16 cellular contexts compared by ENCODE assay signal in genomic region chr17:4734857-4735475, GRCh38. TPM values are rescaled to one million over a fixed set of nuclear protein-coding genes. Genes with fewer than 3 reads are reported as not detected.
"Had no signal": no experiment of that assay in that cellular context is flagged by ENCODE, and none has a peak within 500 bp of the region (broad histone marks: within the 10 kb centered on the region; RNA-seq: fewer than 3 reads in every experiment).

No MANE protein-coding gene starts in this region.

- H3K4me3 Mint-ChIP-seq: activated CD8-positive, alpha-beta T cell treated with anti-CD3 and anti-CD28 coated beads for 36 hours; activated naive CD4-positive, alpha-beta T cell treated with anti-CD3 and anti-CD28 coated beads, Interleukin-2, amount 50 U/mL, for 24 hours; activated T-cell treated with anti-CD3 and anti-CD28 coated beads, Interleukin-2, amount 50 U/mL, for 4 hours; WTC11 had no signal

- H3K27ac Mint-ChIP-seq: activated CD8-positive, alpha-beta T cell treated with anti-CD3 and anti-CD28 coated beads for 36 hours; activated naive CD4-positive, alpha-beta T cell treated with anti-CD3 and anti-CD28 coated beads, Interleukin-2, amount 50 U/mL, for 24 hours; WTC11 had no signal

- H3K9me3 Mint-ChIP-seq: activated CD8-positive, alpha-beta T cell treated with anti-CD3 and anti-CD28 coated beads for 36 hours; activated naive CD4-positive, alpha-beta T cell treated with anti-CD3 and anti-CD28 coated beads, Interleukin-2, amount 50 U/mL, for 24 hours; activated T-cell treated with anti-CD3 and anti-CD28 coated beads, Interleukin-2, amount 50 U/mL, for 4 hours; WTC11 had no signal

- DNase-seq: activated CD4-positive, alpha-beta T cell treated with anti-CD3 and anti-CD28 coated beads for 48 hours; activated CD8-positive, alpha-beta T cell treated with anti-CD3 and anti-CD28 coated beads for 36 hours; activated effector memory CD4-positive, alpha-beta T cell treated with anti-CD3 and anti-CD28 coated beads, Interleukin-2, amount 50 U/mL, for 16 hours; activated T-cell treated with anti-CD3 and anti-CD28 coated beads, Interleukin-2, amount 50 U/mL, for 4 hours; adrenal gland; hippocampal formation; left ventricle myocardium superior; nucleus accumbens; stimulated activated CD4-positive, alpha-beta T cell treated with anti-CD3 and anti-CD28 coated beads, Interleukin-15, amount 100 ng/mL, for 24 hours; stimulated activated CD4-positive, alpha-beta T cell treated with anti-CD3 and anti-CD28 coated beads, Interleukin-4, amount 100 ng/mL, for 1 hour; stimulated activated naive CD8-positive, alpha-beta T cell treated with anti-CD3 and anti-CD28 coated beads, Interleukin-15, Interleukin-2, amounts not matched to agents 100 U/mL and 50 U/mL, for 24 hours; T-helper 2 cell had no signal

- H3K9me3 ChIP-seq: adrenal gland had no signal

- FAIRE-seq: TTC549 had no signal

- H3K36me3 ChIP-seq: adrenal gland had no signal

- H3K36me3 Mint-ChIP-seq: WTC11 had no signal

- H3K27me3 ChIP-seq: adrenal gland had no signal

- ATAC-seq: activated CD8-positive, alpha-beta T cell treated with anti-CD3 and anti-CD28 coated beads for 36 hours; activated T-cell treated with anti-CD3 and anti-CD28 coated beads, Interleukin-2, amount 50 U/mL, for 4 hours; left ventricle myocardium superior; stimulated activated naive CD8-positive, alpha-beta T cell treated with anti-CD3 and anti-CD28 coated beads, Interleukin-15, Interleukin-2, amounts not matched to agents 100 U/mL and 50 U/mL, for 24 hours; WTC11 had no signal

- H3K4me3 ChIP-seq: adrenal gland had no signal

- H3K27me3 Mint-ChIP-seq: activated naive CD4-positive, alpha-beta T cell treated with anti-CD3 and anti-CD28 coated beads, Interleukin-2, amount 50 U/mL, for 24 hours had no signal

RNA-seq across cellular contexts. Expression of gene ZMYND15, which starts 4.7 kb away (rescaled TPM):
- total RNA-seq: activated CD8-positive, alpha-beta T cell treated with anti-CD3 and anti-CD28 coated beads for 36 hours; temporal lobe had no signal
